ENCODE assay signal across 23 cellular contexts in the genomic region with DNA sequence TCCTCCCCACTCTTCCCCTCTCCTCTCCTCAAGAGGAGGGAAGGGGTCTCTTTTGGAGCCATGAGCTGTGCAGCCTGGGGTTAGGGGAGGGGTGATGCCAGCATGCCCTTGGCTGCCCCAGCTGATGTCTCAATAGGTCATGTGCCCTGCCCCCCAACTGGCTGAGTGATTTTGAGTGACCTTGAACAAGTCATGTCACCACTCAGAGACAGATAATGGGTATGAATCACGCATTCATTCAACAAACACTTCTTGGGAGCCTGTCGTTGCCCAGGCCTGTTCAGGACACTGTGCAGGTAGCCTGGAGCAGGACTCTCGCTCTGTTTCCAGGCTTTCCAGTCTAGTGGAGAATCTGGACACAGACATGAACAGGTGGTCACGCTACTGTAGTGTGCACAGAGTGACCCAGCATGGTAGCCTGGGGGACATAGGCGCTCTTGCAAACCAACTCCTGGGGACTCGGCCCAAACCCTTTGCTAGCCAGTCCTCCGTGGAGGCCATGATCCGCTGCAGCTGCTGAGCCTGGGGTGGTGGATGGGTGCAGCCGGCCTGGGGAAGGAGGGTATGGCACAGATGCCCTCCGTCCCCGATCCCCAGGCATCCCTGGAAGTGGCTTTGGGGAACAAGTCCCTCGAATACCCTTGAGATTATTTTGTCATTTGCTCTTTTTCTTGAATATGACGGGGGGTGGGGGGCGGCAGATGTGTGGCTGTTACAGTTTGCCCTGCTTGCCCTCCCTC.
"Had no signal": no experiment of that assay in that cellular context is flagged by ENCODE, and none has a peak within 500 bp of the region (broad histone marks: within the 10 kb centered on the region; RNA-seq: fewer than 3 reads in every experiment).

No MANE protein-coding gene starts in this region.

- DNase-seq: Karpas-422, KG1, MG63, NCI-H1092 treated with DMSO at 0.1 percent for 48 hours, NCI-H1436, NCI-H187, NCI-H2029, NCI-H2081 treated with DMSO at 0.1 percent for 48 hours, NCI-H2171, NCI-H226, NCI-H446, NCI-H510A, NCI-H524 treated with DMSO at 0.1 percent for 48 hours, NCI-H69, NCI-H774, Right ventricle myocardium superior, RPMI8226, SIG-M5 had no signal

- H3K9me3 ChIP-seq: MG63, SJSA1 had no signal

- H3K27me3 ChIP-seq: MG63, SJSA1 had no signal

- H3K4me3 ChIP-seq: MG63, SJSA1, SK-N-MC had no signal

- H3K36me3 ChIP-seq: MG63, SJSA1 had no signal

- FAIRE-seq: HTR-8/SVneo, RCC 7860 had no signal

- H3K27ac ChIP-seq: HL-60, SJSA1, SK-N-MC had no signal

- H3K4me1 ChIP-seq: SJSA1 had no signal
